ENCODE assay signal across 12 cellular contexts in the genomic region with DNA sequence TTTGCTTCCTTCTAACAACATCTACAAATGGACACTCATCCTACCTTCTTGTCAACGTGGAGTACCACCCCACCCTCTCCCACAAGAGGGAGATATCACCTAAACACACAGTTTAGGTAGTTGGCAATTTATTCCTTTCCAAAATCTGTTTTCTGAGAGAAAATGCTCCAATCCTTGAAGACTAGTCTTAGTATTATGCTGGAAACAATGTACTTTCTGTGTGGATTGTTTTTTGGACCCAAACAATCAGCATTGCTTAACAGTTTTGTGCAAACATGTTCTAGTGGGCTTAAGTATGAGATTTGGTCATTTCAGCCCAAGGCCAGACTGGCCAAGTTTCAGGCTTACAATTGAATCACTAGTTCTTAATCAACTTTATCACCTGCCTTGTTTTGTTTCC.
DNase-seq lines count a peak whose midpoint lies in the region; ATAC-seq and TF ChIP-seq lines count a peak whose summit lies in the region.
"Had no signal": no experiment of that assay in that cellular context is flagged by ENCODE, and none has a peak within 500 bp of the region (broad histone marks: within the 10 kb centered on the region; RNA-seq: fewer than 3 reads in every experiment).

No MANE protein-coding gene starts in this region.

- 0 out of 2 replicates have a peak, but pooled peaks have one; percentile 24 for TF ChIP-seq CTCF in BJ (IDR thresholded peaks at IDR 0.05; ENCODE audit: insufficient read depth, low read depth, low read length)
- TF ChIP-seq CTCF in brain (conservative IDR thresholded peaks at IDR 0.05) = peak; percentile 42 to 57

- H3K4me1 Mint-ChIP-seq in brain = peaks cover 30% of the 10 kb centered on the region
- H3K4me1 Mint-ChIP-seq in activated naive CD8-positive, alpha-beta T cell treated with anti-CD3 and anti-CD28 coated beads for 36 hours = no peaks in the 10 kb centered on the region
- H3K4me1 Mint-ChIP-seq: IgD-negative memory B cell had no signal

- no peaks in the 10 kb centered on the region for H3K27me3 Mint-ChIP-seq in brain
- H3K27me3 Mint-ChIP-seq in activated naive CD8-positive, alpha-beta T cell treated with anti-CD3 and anti-CD28 coated beads for 36 hours = no peaks in the 10 kb centered on the region

- no peak overlapping the region for H3K4me3 Mint-ChIP-seq in brain
- H3K4me3 Mint-ChIP-seq in activated naive CD8-positive, alpha-beta T cell treated with anti-CD3 and anti-CD28 coated beads for 36 hours = no peak overlapping the region
- H3K4me3 Mint-ChIP-seq: IgD-negative memory B cell had no signal

- no peaks in the 10 kb centered on the region for H3K36me3 ChIP-seq in BJ (ENCODE audit: control insufficient read depth, insufficient read depth, low read length)

- H3K27me3 ChIP-seq in BJ (ENCODE audit: control insufficient read depth, insufficient read depth, low read length) = peaks cover 6% of the 10 kb centered on the region

- DNase-seq in BJ (ENCODE audit: low read depth) (no peak), LHCN-M2 (ENCODE audit: low read depth) (peak; percentile 37), left lobe of liver (ENCODE audit: low spot score) (no peak), occipital lobe (lab: John Stamatoyannopoulos, UW) (no peak), NCI-H1105 (lab: John Stamatoyannopoulos, UW) (no peak)
- DNase-seq in activated naive CD8-positive, alpha-beta T cell treated with anti-CD3 and anti-CD28 coated beads for 36 hours = no peak
- DNase-seq: DND-41; kidney; stimulated activated CD4-positive, alpha-beta T cell treated with anti-CD3 and anti-CD28 coated beads, Interleukin-4, amount 100 ng/mL, for 4 hours had no signal

- H3K27ac Mint-ChIP-seq in brain = peak overlapping the region in 2 of 5 experiments; percentile 17 to 23
- H3K27ac Mint-ChIP-seq in activated naive CD8-positive, alpha-beta T cell treated with anti-CD3 and anti-CD28 coated beads for 36 hours = no peak overlapping the region
- H3K27ac Mint-ChIP-seq: IgD-negative memory B cell had no signal

- no peaks in the 10 kb centered on the region for H3K36me3 Mint-ChIP-seq in brain
- no peaks in the 10 kb centered on the region for H3K36me3 Mint-ChIP-seq in activated naive CD8-positive, alpha-beta T cell treated with anti-CD3 and anti-CD28 coated beads for 36 hours
- H3K36me3 Mint-ChIP-seq: IgD-negative memory B cell had no signal

- POLR2A ChIA-PET in BJ (lab: Charles Lee) = no interaction called here

- CTCF ChIA-PET in BJ (lab: Yijun Ruan, JAX) = interaction anchor here (1.1 to 1.7 kb wide), 2 partner anchors 10 to 24 kb away, joined by 3 to 5 read pairs; no protein-coding TSS in a partner anchor

- H3K9me3 Mint-ChIP-seq in brain = peaks cover 0 to 5% (median 0%) of the 10 kb centered on the region in 5 experiments
- H3K9me3 Mint-ChIP-seq in activated naive CD8-positive, alpha-beta T cell treated with anti-CD3 and anti-CD28 coated beads for 36 hours = no peaks in the 10 kb centered on the region
- H3K9me3 Mint-ChIP-seq: IgD-negative memory B cell had no signal

- ATAC-seq in left lobe of liver (peak; percentile 78), GM18520 (IDR thresholded peaks at IDR 0.05; ENCODE audit: unreplicated experiment) (no peak)

- H3K4me3 ChIP-seq in BJ (ENCODE audit: low read depth, low read length) = no peak overlapping the region
